In the genomic region with DNA sequence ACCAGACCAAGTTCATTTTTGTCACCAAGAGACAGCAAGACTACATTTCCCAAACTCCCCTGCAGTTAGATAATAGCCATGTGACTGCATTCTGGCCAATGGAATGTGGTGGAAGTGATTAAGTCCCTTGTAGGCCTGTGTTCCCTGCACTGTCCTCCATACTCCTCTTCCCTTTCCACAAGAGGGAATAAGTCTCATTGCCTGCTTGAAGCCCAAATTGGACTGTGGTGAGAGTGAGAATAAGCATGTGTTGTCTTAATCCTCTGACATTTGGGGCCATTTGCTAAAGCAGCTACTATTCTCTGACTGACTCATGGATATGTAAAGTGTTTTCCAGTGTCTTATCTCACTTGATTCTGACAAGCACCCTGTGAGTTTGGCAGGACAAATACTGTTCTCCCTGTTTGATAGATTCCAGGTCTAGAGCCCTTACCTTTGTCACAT, we compare ENCODE assay signal across 9 cellular contexts. TPM values are rescaled to one million over a fixed set of nuclear protein-coding genes. Genes with fewer than 3 reads are reported as not detected.
DNase-seq lines count a peak whose midpoint lies in the region; ATAC-seq, FAIRE-seq and TF ChIP-seq lines count a peak whose summit lies in the region.
"Had no signal": no experiment of that assay in that cellular context is flagged by ENCODE, and none has a peak within 500 bp of the region (broad histone marks: within the 10 kb centered on the region; RNA-seq: fewer than 3 reads in every experiment).

No MANE protein-coding gene starts in this region.

- TF ChIP-seq CTCF in A673 (conservative IDR thresholded peaks at IDR 0.05; ENCODE audit: low read depth, low read length) = no peak
- no peak for TF ChIP-seq CTCF in D721Med (IDR thresholded peaks at IDR 0.05; ENCODE audit: insufficient read depth, missing control alignments)

- no peak for ATAC-seq in HG03469 (IDR thresholded peaks at IDR 0.05; ENCODE audit: unreplicated experiment)

- no peaks in the 10 kb centered on the region for H3K9me3 ChIP-seq in A673 (ENCODE audit: low read depth, low read length, poor library complexity, severe bottlenecking)

- CTCF ChIA-PET in A673 (lab: Charles Lee) = no interaction called here
- CTCF ChIA-PET in HEK293T (lab: Yijun Ruan, JAX) = no interaction called here

- intact Hi-C loops in A673 (cut with micrococcal nuclease; ENCODE audit: unreplicated experiment) = no loop called here

- no peaks in the 10 kb centered on the region for H3K27me3 ChIP-seq in A673 (replicated peaks; ENCODE audit: insufficient read depth, low read depth, low read length, poor library complexity)

- POLR2A ChIA-PET in A673 (lab: Charles Lee; ENCODE audit: low non-redundant PET) (no interaction called here), HEK293T (lab: Yijun Ruan, JAX) (no interaction called here)

- H3K27ac ChIP-seq in A673 (ENCODE audit: low read depth, low read length, poor library complexity, severe bottlenecking) = no peak overlapping the region

- FAIRE-seq in D721Med (lab: Jason Lieb, UNC) = no peak
- FAIRE-seq: islet of Langerhans had no signal

- DNase-seq in A673 (ENCODE audit: low spot score) = peak; percentile 61
- DNase-seq in HEK293T (ENCODE audit: extremely low spot score) = peak; percentile 57
- peak; percentile 31 for DNase-seq in amniotic epithelial cell (ENCODE audit: low read depth)
- peak; percentile 69 for DNase-seq in iris pigment epithelial cell (ENCODE audit: low read depth)
- no peak for DNase-seq in stimulated activated CD4-positive, alpha-beta T cell treated with anti-CD3 and anti-CD28 coated beads, Interleukin-2, amount 100 ng/mL, for 24 hours
- DNase-seq in D721Med (ENCODE audit: insufficient read length, low spot score) = no peak
- no peak for DNase-seq in C1 segment of cervical spinal cord (lab: John Stamatoyannopoulos, UW)

- no peak overlapping the region for H3K4me3 ChIP-seq in A673 (ENCODE audit: low read depth, low read length, poor library complexity, severe bottlenecking)

- H3K4me1 ChIP-seq in A673 (ENCODE audit: insufficient read depth, low read length, poor library complexity, severe bottlenecking) = no peaks in the 10 kb centered on the region

- BruUV-seq in A673 (replicated peaks; lab: Mats Ljungman, UMichigan) = no TSS peak

- no peaks in the 10 kb centered on the region for H3K36me3 ChIP-seq in A673 (ENCODE audit: insufficient read depth, low read length, poor library complexity, severe bottlenecking)

TF ChIP-seq in HEK293T, 16 proteins besides CTCF, POLR2A, EP300 and RAD21:
- TF ChIP-seq FOXA1 (IDR thresholded peaks at IDR 0.05) = no peak
- TF ChIP-seq ARNT (IDR thresholded peaks at IDR 0.05) = no peak
- no peak for TF ChIP-seq TARDBP (IDR thresholded peaks at IDR 0.05)
- no peak for TF ChIP-seq ELF4 (IDR thresholded peaks at IDR 0.05)
- TF ChIP-seq NFRKB (IDR thresholded peaks at IDR 0.05) = no peak
- TF ChIP-seq SP1 (IDR thresholded peaks at IDR 0.05) = no peak
- no peak for TF ChIP-seq SUZ12 (IDR thresholded peaks at IDR 0.05)
- TF ChIP-seq FOXM1 (IDR thresholded peaks at IDR 0.05; ENCODE audit: borderline replicate concordance) = no peak

RNA-seq across cellular contexts. Expression of gene PIK3R6, which starts 20.7 kb away (rescaled TPM):
- total RNA-seq in A673 (2021) = 0.13 TPM in 1 of 2 replicates, not detected in the other

RNA-seq across cellular contexts. Expression of gene MFSD6L, which starts 47.6 kb away (rescaled TPM):
- total RNA-seq in A673 (2021) = not detected in 2 replicates

Comparison
In these comparisons a context has a peak if more than half of its experiments do, and no peak if none do; other contexts are left out.
1. DNase-seq: peak in A673 (single experiment), HEK293T (single experiment), amniotic epithelial cell (single experiment) and iris pigment epithelial cell (single experiment); none in stimulated activated CD4-positive, alpha-beta T cell treated with anti-CD3 and anti-CD28 coated beads, Interleukin-2, amount 100 ng/mL, for 24 hours (0 of 2), D721Med (single experiment) and C1 segment of cervical spinal cord (0 of 14).